Comparison of ENCODE assay signal across 18 cellular contexts in genomic region chr20:60718743-60719142, GRCh38.
A peak's percentile ranks its signal among the peaks of the same experiment; 100 is the strongest.
DNase-seq lines count a peak whose midpoint lies in the region; TF ChIP-seq lines count a peak whose summit lies in the region.
"Had no signal": no experiment of that assay in that cellular context is flagged by ENCODE, and none has a peak within 500 bp of the region (broad histone marks: within the 10 kb centered on the region; RNA-seq: fewer than 3 reads in every experiment).

No MANE protein-coding gene starts in this region.

- H3K9me3 Mint-ChIP-seq in HFFc6 (peaks cover 16% of the 10 kb centered on the region), nephron progenitor cell (peaks cover 5% of the 10 kb centered on the region)
- H3K9me3 Mint-ChIP-seq in activated T-cell treated with anti-CD3 and anti-CD28 coated beads, Interleukin-2, amount 50 U/mL, for 24 hours: no peaks in the 10 kb centered on the region
- H3K9me3 Mint-ChIP-seq: activated naive CD8-positive, alpha-beta T cell treated with anti-CD3 and anti-CD28 coated beads for 36 hours had no signal

- intact Hi-C loops in testis (cut with DNase I; ENCODE audit: low total_unique reads): no loop called here

- peak; percentile 26 for TF ChIP-seq CTCF in HFFc6 (IDR thresholded peaks at IDR 0.05)
- TF ChIP-seq CTCF in nephron progenitor cell (IDR thresholded peaks at IDR 0.05): peak; percentile 24
- no peak for TF ChIP-seq CTCF in testis (IDR thresholded peaks at IDR 0.05)

- no peak overlapping the region for H3K27ac Mint-ChIP-seq in HFFc6
- H3K27ac Mint-ChIP-seq in nephron progenitor cell: no peak overlapping the region
- H3K27ac Mint-ChIP-seq in activated T-cell treated with anti-CD3 and anti-CD28 coated beads, Interleukin-2, amount 50 U/mL, for 24 hours: no peak overlapping the region
- H3K27ac Mint-ChIP-seq: activated naive CD8-positive, alpha-beta T cell treated with anti-CD3 and anti-CD28 coated beads for 36 hours; T-cell had no signal

- H3K27ac ChIP-seq in SJCRH30 (no peak overlapping the region), testis (no peak overlapping the region)
- H3K27ac ChIP-seq: cardiac muscle cell, PC-9 had no signal

- no peak for TF ChIP-seq POLR2A in testis (IDR thresholded peaks at IDR 0.05)

- H3K27me3 Mint-ChIP-seq in HFFc6 (ENCODE audit: insufficient read depth) (no peaks in the 10 kb centered on the region; the same call in 1 of the 2 replicates), nephron progenitor cell (ENCODE audit: low read depth, poor library complexity) (peaks cover 3% of the 10 kb centered on the region)
- H3K27me3 Mint-ChIP-seq in activated T-cell treated with anti-CD3 and anti-CD28 coated beads, Interleukin-2, amount 50 U/mL, for 24 hours: peaks cover 22% of the 10 kb centered on the region

- peak; percentile 93 for DNase-seq in NCI-H748 (lab: John Stamatoyannopoulos, UW; ENCODE audit: unreplicated experiment)
- DNase-seq in NCI-H748 treated with DMSO at 0.1 percent for 48 hours (lab: John Stamatoyannopoulos, UW): no peak
- no peak for DNase-seq in HFFc6
- DNase-seq in SJCRH30: peak; percentile 16 to 35
- peak; percentile 18 for DNase-seq in nephron progenitor cell
- no peak for DNase-seq in activated T-cell treated with anti-CD3 and anti-CD28 coated beads, Interleukin-2, amount 50 U/mL, for 24 hours
- DNase-seq in testis: no peak
- no peak for DNase-seq in kidney glomerular epithelial cell (lab: John Stamatoyannopoulos, UW)
- DNase-seq: ACHN; activated CD4-positive, CD25-positive, alpha-beta regulatory T cell; activated naive CD8-positive, alpha-beta T cell treated with anti-CD3 and anti-CD28 coated beads for 36 hours; COR-L47; effector CD4-positive, alpha-beta T cell; PC-9; posterior cingulate gyrus; substantia nigra; T-cell had no signal

- H3K4me1 Mint-ChIP-seq in HFFc6 (ENCODE audit: low read depth) (no peaks in the 10 kb centered on the region), nephron progenitor cell (peaks cover 31% of the 10 kb centered on the region)
- no peaks in the 10 kb centered on the region for H3K4me1 Mint-ChIP-seq in activated T-cell treated with anti-CD3 and anti-CD28 coated beads, Interleukin-2, amount 50 U/mL, for 24 hours (ENCODE audit: low read depth)
- H3K4me1 Mint-ChIP-seq: activated naive CD8-positive, alpha-beta T cell treated with anti-CD3 and anti-CD28 coated beads for 36 hours; T-cell had no signal

- H3K4me1 ChIP-seq in SJCRH30 (no peaks in the 10 kb centered on the region), testis (no peaks in the 10 kb centered on the region)

- no peak overlapping the region for H3K4me3 Mint-ChIP-seq in HFFc6
- H3K4me3 Mint-ChIP-seq in nephron progenitor cell: no peak overlapping the region
- no peak overlapping the region for H3K4me3 Mint-ChIP-seq in activated T-cell treated with anti-CD3 and anti-CD28 coated beads, Interleukin-2, amount 50 U/mL, for 24 hours
- H3K4me3 Mint-ChIP-seq: activated naive CD8-positive, alpha-beta T cell treated with anti-CD3 and anti-CD28 coated beads for 36 hours; T-cell had no signal

- no peaks in the 10 kb centered on the region for H3K36me3 ChIP-seq in SJCRH30
- no peaks in the 10 kb centered on the region for H3K36me3 ChIP-seq in testis (ENCODE audit: low read depth, missing control alignments)
- H3K36me3 ChIP-seq: cardiac muscle cell had no signal

- peaks cover 13% of the 10 kb centered on the region; the same call in 1 of the 2 replicates for H3K27me3 ChIP-seq in SJCRH30
- H3K27me3 ChIP-seq in testis: no peaks in the 10 kb centered on the region
- H3K27me3 ChIP-seq: cardiac muscle cell had no signal

- no peaks in the 10 kb centered on the region for H3K9me3 ChIP-seq in SJCRH30 (replicated peaks)
- H3K9me3 ChIP-seq in testis: no peaks in the 10 kb centered on the region

- WGBS in testis, 2 donors: 70 to 72% methylated on average over 7 of the region's 7 CpGs

- no peaks in the 10 kb centered on the region for H3K36me3 Mint-ChIP-seq in HFFc6 (ENCODE audit: low read depth)
- H3K36me3 Mint-ChIP-seq in nephron progenitor cell (ENCODE audit: low read depth): no peaks in the 10 kb centered on the region
- no peaks in the 10 kb centered on the region for H3K36me3 Mint-ChIP-seq in activated T-cell treated with anti-CD3 and anti-CD28 coated beads, Interleukin-2, amount 50 U/mL, for 24 hours (ENCODE audit: low read depth)
- H3K36me3 Mint-ChIP-seq: activated naive CD8-positive, alpha-beta T cell treated with anti-CD3 and anti-CD28 coated beads for 36 hours; T-cell had no signal

- H3K4me3 ChIP-seq in SJCRH30 (no peak overlapping the region), testis (no peak overlapping the region)
- H3K4me3 ChIP-seq: cardiac muscle cell, PC-9 had no signal

Comparison
In these comparisons a context has a peak if more than half of its experiments do, and no peak if none do; other contexts are left out.
1. DNase-seq: peak in NCI-H748 (single experiment), SJCRH30 (2 of 2) and nephron progenitor cell (single experiment); none in NCI-H748 treated with DMSO at 0.1 percent for 48 hours (single experiment), HFFc6 (single experiment), activated T-cell treated with anti-CD3 and anti-CD28 coated beads, Interleukin-2, amount 50 U/mL, for 24 hours (single experiment), testis (single experiment) and kidney glomerular epithelial cell (single experiment).
2. CTCF ChIP-seq: peak in HFFc6 (single experiment) and nephron progenitor cell (single experiment); none in testis (0 of 3).